In genomic region chr3:9346141-9346540, GRCh38 we compare ENCODE assay signal across 23 cellular contexts. TPM values are rescaled to one million over a fixed set of nuclear protein-coding genes. Genes with fewer than 3 reads are reported as not detected.
DNase-seq lines count a peak whose midpoint lies in the region; ATAC-seq, FAIRE-seq and TF ChIP-seq lines count a peak whose summit lies in the region.
"Had no signal": no experiment of that assay in that cellular context is flagged by ENCODE, and none has a peak within 500 bp of the region (broad histone marks: within the 10 kb centered on the region; RNA-seq: fewer than 3 reads in every experiment).

No MANE protein-coding gene starts in this region.

- intact Hi-C loops in thyroid gland (cut with DNase I), result no loop called here
- intact Hi-C loops in activated CD4-positive, alpha-beta memory T cell treated with anti-CD3 and anti-CD28 coated beads for 36 hours (cut with micrococcal nuclease), result no loop called here

- H3K27ac ChIP-seq in astrocyte (ENCODE audit: low read depth, low read length), result peak overlapping the region; percentile 74
- no peak overlapping the region for H3K27ac ChIP-seq in small intestine (ENCODE audit: low read depth in 1 of 2, low read length in 1 of 2)
- H3K27ac ChIP-seq in thyroid gland, result peak overlapping the region; percentile 89 to 99 (median 93)
- H3K27ac ChIP-seq: BLaER1 treated with 17β-estradiol and CSF1 and Interleukin-3, amounts not matched to agents 10 nM and 100 nM; C4-2B had no signal

- no peak overlapping the region for H3K4me2 ChIP-seq in astrocyte (ENCODE audit: low read length)

- POLR2A ChIA-PET in activated CD4-positive, alpha-beta memory T cell treated with anti-CD3 and anti-CD28 coated beads for 36 hours (lab: Charles Lee), result no interaction called here

- H3K27me3 Mint-ChIP-seq in astrocyte (ENCODE audit: low read depth, unreplicated experiment), result no peaks in the 10 kb centered on the region
- H3K27me3 Mint-ChIP-seq in activated CD4-positive, alpha-beta memory T cell treated with anti-CD3 and anti-CD28 coated beads for 36 hours, result no peaks in the 10 kb centered on the region
- H3K27me3 Mint-ChIP-seq: B cell; CD4-positive, alpha-beta T cell had no signal

- no peak for ATAC-seq in GM21381 (IDR thresholded peaks at IDR 0.05; ENCODE audit: unreplicated experiment)
- ATAC-seq: CD8-positive, alpha-beta T cell had no signal

- H3K27me3 ChIP-seq in astrocyte (ENCODE audit: insufficient read depth, low read length) (no peaks in the 10 kb centered on the region), small intestine (ENCODE audit: control insufficient read depth in 2 of 2, insufficient read depth in 2 of 2, low read length in 2 of 2) (no peaks in the 10 kb centered on the region), thyroid gland (no peaks in the 10 kb centered on the region)
- H3K27me3 ChIP-seq: BLaER1 treated with 17β-estradiol and CSF1 and Interleukin-3, amounts not matched to agents 10 nM and 100 nM had no signal

- TF ChIP-seq CTCF in astrocyte (IDR thresholded peaks at IDR 0.05; ENCODE audit: insufficient read depth, low read depth, low read length) (no peak), thyroid gland (IDR thresholded peaks at IDR 0.05) (no peak), GM13976 (IDR thresholded peaks at IDR 0.05; ENCODE audit: borderline replicate concordance, control extremely low read depth, extremely low read depth, insufficient read depth, missing control alignments) (no peak)

- H3K27ac Mint-ChIP-seq in astrocyte (ENCODE audit: unreplicated experiment), result no peak overlapping the region
- no peak overlapping the region for H3K27ac Mint-ChIP-seq in activated CD4-positive, alpha-beta memory T cell treated with anti-CD3 and anti-CD28 coated beads for 36 hours
- H3K27ac Mint-ChIP-seq: B cell; CD4-positive, alpha-beta T cell; CD8-positive, alpha-beta T cell had no signal

- no peaks in the 10 kb centered on the region for H3K79me2 ChIP-seq in astrocyte (ENCODE audit: insufficient read depth, low read length)

- no peak overlapping the region for H2AFZ ChIP-seq in astrocyte (ENCODE audit: low read depth, low read length)

- H3K36me3 Mint-ChIP-seq in astrocyte (ENCODE audit: low read depth, unreplicated experiment), result peaks cover 4% of the 10 kb centered on the region
- H3K36me3 Mint-ChIP-seq in activated CD4-positive, alpha-beta memory T cell treated with anti-CD3 and anti-CD28 coated beads for 36 hours, result no peaks in the 10 kb centered on the region

- peaks cover 35% of the 10 kb centered on the region for H3K4me1 ChIP-seq in astrocyte (ENCODE audit: insufficient read depth, low read length)
- peaks cover 0 to 5% of the 10 kb centered on the region in 2 donors for H3K4me1 ChIP-seq in small intestine (ENCODE audit: control insufficient read depth in 2 of 2, insufficient read depth in 1 of 2, low read depth in 1 of 2, low read length in 1 of 2)
- H3K4me1 ChIP-seq in thyroid gland, result peaks cover 43 to 54% of the 10 kb centered on the region in 2 donors

- H3K4me3 Mint-ChIP-seq in astrocyte (ENCODE audit: unreplicated experiment), result no peak overlapping the region
- H3K4me3 Mint-ChIP-seq in activated CD4-positive, alpha-beta memory T cell treated with anti-CD3 and anti-CD28 coated beads for 36 hours, result no peak overlapping the region
- H3K4me3 Mint-ChIP-seq: B cell; CD4-positive, alpha-beta T cell; CD8-positive, alpha-beta T cell had no signal

- in situ Hi-C loops in GM13976 (cut with MboI; ENCODE audit: low sequenced_read_pairs, unreplicated experiment), result no loop called here

- FAIRE-seq in astrocyte (lab: Jason Lieb, UNC), result no peak
- FAIRE-seq in small intestine (lab: Jason Lieb, UNC), result no peak
- FAIRE-seq: A204.1, D721Med, G401.6, GM12891, GM18507 had no signal

- H3K36me3 ChIP-seq in astrocyte (ENCODE audit: insufficient read depth, low read length) (no peaks in the 10 kb centered on the region), small intestine (ENCODE audit: control insufficient read depth in 2 of 2, insufficient read depth in 2 of 2, low read length in 2 of 2) (no peaks in the 10 kb centered on the region), thyroid gland (no peaks in the 10 kb centered on the region)
- H3K36me3 ChIP-seq: BLaER1 treated with 17β-estradiol and CSF1 and Interleukin-3, amounts not matched to agents 10 nM and 100 nM had no signal

- TF ChIP-seq POLR2A in thyroid gland (IDR thresholded peaks at IDR 0.05), result no peak

- H3K9ac ChIP-seq in astrocyte (ENCODE audit: low read length), result no peak overlapping the region
- H3K9ac ChIP-seq: BLaER1 treated with 17β-estradiol and CSF1 and Interleukin-3, amounts not matched to agents 10 nM and 100 nM had no signal

- H3K4me1 Mint-ChIP-seq in astrocyte (ENCODE audit: low read depth, unreplicated experiment), result peaks cover 24% of the 10 kb centered on the region
- peaks cover 11% of the 10 kb centered on the region for H3K4me1 Mint-ChIP-seq in activated CD4-positive, alpha-beta memory T cell treated with anti-CD3 and anti-CD28 coated beads for 36 hours (ENCODE audit: low read depth)

- H3K9me3 ChIP-seq in astrocyte (ENCODE audit: insufficient read depth, low read depth, low read length), result no peaks in the 10 kb centered on the region
- H3K9me3 ChIP-seq in small intestine (ENCODE audit: control insufficient read depth, low read depth), result no peaks in the 10 kb centered on the region
- no peaks in the 10 kb centered on the region for H3K9me3 ChIP-seq in thyroid gland
- H3K9me3 ChIP-seq: BLaER1 treated with 17β-estradiol and CSF1 and Interleukin-3, amounts not matched to agents 10 nM and 100 nM; Caco-2 had no signal

- CTCF ChIA-PET in activated CD4-positive, alpha-beta memory T cell treated with anti-CD3 and anti-CD28 coated beads for 36 hours (lab: Charles Lee), result no interaction called here

- 19 to 71% (median 67%) methylated on average over 1 of the region's 1 CpG for WGBS in small intestine, 3 donors
- 80 to 84% methylated on average over 1 of the region's 1 CpG for WGBS in thyroid gland, 2 donors

- H3K4me3 ChIP-seq in astrocyte (ENCODE audit: insufficient read depth, low read depth, low read length), result no peak overlapping the region
- no peak overlapping the region for H3K4me3 ChIP-seq in small intestine (ENCODE audit: low read depth in 1 of 2, low read length in 2 of 2)
- H3K4me3 ChIP-seq in thyroid gland (replicated peaks in 1 of 3), result no peak overlapping the region
- H3K4me3 ChIP-seq: BLaER1 treated with 17β-estradiol and CSF1 and Interleukin-3, amounts not matched to agents 10 nM and 100 nM had no signal

- no peak for DNase-seq in astrocyte (ENCODE audit: low read depth)
- DNase-seq in small intestine, result peak; percentile 67
- DNase-seq in thyroid gland, result peak; percentile 36 to 55
- DNase-seq in activated CD4-positive, alpha-beta memory T cell treated with anti-CD3 and anti-CD28 coated beads for 36 hours, result no peak
- no peak for DNase-seq in GM13976 (ENCODE audit: low spot score)
- DNase-seq: 8988T; ACHN; AML-193; Caco-2; Calu3; CD4-positive, alpha-beta T cell; CD8-positive, alpha-beta T cell; DMS79 treated with DMSO at 0.1 percent for 48 hours; GF-D8 had no signal

- no peaks in the 10 kb centered on the region for H4K20me1 ChIP-seq in astrocyte (ENCODE audit: insufficient read depth, low read length)
- H4K20me1 ChIP-seq: BLaER1 treated with 17β-estradiol and CSF1 and Interleukin-3, amounts not matched to agents 10 nM and 100 nM had no signal

- H3K9me3 Mint-ChIP-seq in astrocyte (ENCODE audit: unreplicated experiment), result no peaks in the 10 kb centered on the region
- H3K9me3 Mint-ChIP-seq in activated CD4-positive, alpha-beta memory T cell treated with anti-CD3 and anti-CD28 coated beads for 36 hours, result no peaks in the 10 kb centered on the region
- H3K9me3 Mint-ChIP-seq: CD4-positive, alpha-beta T cell; CD8-positive, alpha-beta T cell had no signal

RNA-seq across cellular contexts. Expression of gene THUMPD3, which starts 16.7 kb away (rescaled TPM):
- total RNA-seq in astrocyte (32.7 and 36.6 TPM in 2 replicates), thyroid gland (10 to 100 TPM; 31.8 to 42.3 (median 34.5) TPM)
- polyA plus RNA-seq in small intestine, result 10 to 100 TPM; 16.2 to 31.9 (median 19.0) TPM
- total RNA-seq in activated CD4-positive, alpha-beta memory T cell treated with anti-CD3 and anti-CD28 coated beads for 36 hours, result 10 to 100 TPM; 55.8 to 60.6 TPM

RNA-seq across cellular contexts. Expression of gene SETD5, which starts 51.3 kb away (rescaled TPM):
- total RNA-seq in astrocyte (167 and 170 TPM in 2 replicates), thyroid gland (100 to 1,000 TPM in 3 of 4 donors, 10 to 100 TPM in 1; 84.0 to 158 (median 114) TPM)
- 10 to 100 TPM in 2 of 3 donors, 1 to 10 TPM in 1; 9.5 to 28.1 (median 11.9) TPM for polyA plus RNA-seq in small intestine
- total RNA-seq in activated CD4-positive, alpha-beta memory T cell treated with anti-CD3 and anti-CD28 coated beads for 36 hours, result 100 to 1,000 TPM in 1 of 2 experiments, 10 to 100 TPM in 1; 98.0 to 103 TPM

Comparison
In these comparisons a context has a peak if more than half of its experiments do, and no peak if none do; other contexts are left out.
1. DNase-seq: peak in small intestine (single experiment) and thyroid gland (2 of 2); none in astrocyte (single experiment), activated CD4-positive, alpha-beta memory T cell treated with anti-CD3 and anti-CD28 coated beads for 36 hours (single experiment) and GM13976 (single experiment).
2. H3K27ac ChIP-seq: peak in astrocyte (single experiment) and thyroid gland (3 of 3); none in small intestine (0 of 2).